In the genomic region with DNA sequence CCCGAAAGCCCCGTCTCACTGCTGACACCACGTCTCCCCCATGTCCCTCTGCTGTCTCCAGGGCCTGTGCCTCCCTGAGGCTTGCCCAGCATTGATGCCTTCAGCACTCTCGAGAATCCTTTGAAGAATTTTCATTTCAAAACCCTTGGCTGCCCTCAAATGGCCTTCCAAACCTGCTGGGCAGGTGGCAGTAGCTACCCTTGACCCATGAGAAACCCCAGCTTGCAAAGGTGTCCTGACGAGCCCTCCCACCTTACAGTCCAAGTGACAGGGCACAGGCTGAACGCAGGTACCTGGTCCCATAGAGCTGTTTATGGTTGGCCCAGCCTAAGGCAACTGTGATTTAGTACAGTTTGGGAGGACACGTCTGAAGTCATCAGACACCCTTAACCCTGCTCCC, we compare ENCODE assay signal across 24 cellular contexts.
"Had no signal": no experiment of that assay in that cellular context is flagged by ENCODE, and none has a peak within 500 bp of the region (broad histone marks: within the 10 kb centered on the region; RNA-seq: fewer than 3 reads in every experiment).

No MANE protein-coding gene starts in this region.

- H3K27me3 ChIP-seq: colonic mucosa, esophagus squamous epithelium, gastrocnemius medialis, heart right ventricle had no signal

- H3K9me3 ChIP-seq: colonic mucosa, esophagus squamous epithelium, gastrocnemius medialis, heart right ventricle, left ventricle myocardium inferior, lower lobe of right lung had no signal

- ATAC-seq: effector memory CD8-positive, alpha-beta T cell; esophagus mucosa; gastrocnemius medialis; heart right ventricle; left colon; left lobe of liver; lower lobe of right lung had no signal

- DNase-seq: colonic mucosa; cortex of kidney; effector CD8-positive, alpha-beta T cell; effector memory CD8-positive, alpha-beta T cell; endodermal cell; erythroblast; esophagus squamous epithelium; foreskin fibroblast; foreskin melanocyte; gastrocnemius medialis; glutamatergic neuron; heart right ventricle; immature natural killer cell; islet precursor cell; kidney; kidney glomerular epithelial cell; left colon; left ventricle myocardium inferior; lower lobe of right lung; mesenchymal stem cell; midbrain had no signal

- H3K27ac ChIP-seq: colonic mucosa, epithelial cell of prostate, esophagus squamous epithelium, gastrocnemius medialis, heart right ventricle, left ventricle myocardium inferior, lower lobe of right lung had no signal

- H3K36me3 ChIP-seq: colonic mucosa, esophagus squamous epithelium, gastrocnemius medialis, heart right ventricle, left ventricle myocardium inferior, lower lobe of right lung had no signal

- H3K4me3 ChIP-seq: colonic mucosa, esophagus squamous epithelium, gastrocnemius medialis, heart right ventricle, left ventricle myocardium inferior, lower lobe of right lung had no signal

- H3K4me1 ChIP-seq: colonic mucosa, esophagus squamous epithelium, gastrocnemius medialis, heart right ventricle, left ventricle myocardium inferior, lower lobe of right lung had no signal
